2 cellular contexts compared by ENCODE assay signal in the genomic region with DNA sequence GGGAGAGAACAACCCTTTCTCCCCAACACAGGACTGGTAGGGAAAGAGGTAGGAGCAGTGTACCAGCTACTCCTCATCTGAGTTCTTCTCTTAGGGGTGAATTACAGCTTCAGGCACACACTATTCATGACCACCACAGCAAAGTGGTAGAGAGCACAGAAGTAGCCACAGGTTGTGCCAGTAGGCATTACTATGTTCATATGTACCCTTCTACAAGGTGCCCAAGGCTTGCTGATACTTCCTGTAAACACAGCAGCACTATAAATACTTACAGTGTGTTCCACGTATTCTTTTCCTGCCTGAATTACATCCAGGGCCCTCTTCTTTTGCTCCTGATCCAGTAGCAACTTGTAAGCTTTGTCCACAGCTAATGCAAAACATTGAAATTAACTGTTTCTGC.
TF ChIP-seq lines count a peak whose summit lies in the region.

No MANE protein-coding gene starts in this region.

TF ChIP-seq in HCT116, 20 proteins besides CTCF, POLR2A, EP300 and RAD21:
- TF ChIP-seq SP1 (IDR thresholded peaks at IDR 0.05; ENCODE audit: low read depth) (no peak), ELF1 (IDR thresholded peaks at IDR 0.05; ENCODE audit: borderline replicate concordance, low read depth) (no peak), TCF7L2 (IDR thresholded peaks at IDR 0.05; ENCODE audit: borderline replicate concordance, extremely low read depth, insufficient read depth, insufficient read length) (no peak), SRF (IDR thresholded peaks at IDR 0.05; ENCODE audit: low read depth) (no peak), CEBPB (IDR thresholded peaks at IDR 0.05; ENCODE audit: low read depth) (no peak), EZH2 (IDR thresholded peaks at IDR 0.05) (no peak), EGR1 (IDR thresholded peaks at IDR 0.05; ENCODE audit: low read depth) (no peak), POLR2AphosphoS5 (IDR thresholded peaks at IDR 0.05; ENCODE audit: low read depth, low read length) (no peak)

TF ChIP-seq in K562, 482 proteins besides CTCF, POLR2A, EP300 and RAD21:
- TF ChIP-seq RBM34 (IDR thresholded peaks at IDR 0.05; ENCODE audit: borderline replicate concordance, insufficient read depth, low read length) (no peak), BRD9 (IDR thresholded peaks at IDR 0.05; ENCODE audit: low read depth, partially characterized antibody) (no peak), ZNF76 (CRISPR knock-in tag; IDR thresholded peaks at IDR 0.05; ENCODE audit: borderline replicate concordance) (no peak), CREM (IDR thresholded peaks at IDR 0.05; ENCODE audit: low read depth) (no peak), DPF2 (IDR thresholded peaks at IDR 0.05) (no peak), TAF15 (IDR thresholded peaks at IDR 0.05; ENCODE audit: low read depth, low read length) (no peak), KDM1A (IDR thresholded peaks at IDR 0.05) (no peak), ZNF780A (CRISPR knock-in tag; IDR thresholded peaks at IDR 0.05) (no peak), ZNF184 (CRISPR knock-in tag; IDR thresholded peaks at IDR 0.05) (no peak), WHSC1 (IDR thresholded peaks at IDR 0.05; ENCODE audit: low read length) (no peak), NRF1 (conservative IDR thresholded peaks at IDR 0.05 in 1 of 2, IDR thresholded peaks at IDR 0.05 in 1 of 2) (no peak), NFIX (CRISPR knock-in tag; IDR thresholded peaks at IDR 0.05; ENCODE audit: low read depth) (no peak), KLF1 (tag; IDR thresholded peaks at IDR 0.05) (no peak), SIX5 (IDR thresholded peaks at IDR 0.05; ENCODE audit: borderline replicate concordance in 1 of 2, insufficient read depth in 1 of 2, low read depth in 1 of 2, low read length in 2 of 2) (no peak)
- TF ChIP-seq, protein P1, sequence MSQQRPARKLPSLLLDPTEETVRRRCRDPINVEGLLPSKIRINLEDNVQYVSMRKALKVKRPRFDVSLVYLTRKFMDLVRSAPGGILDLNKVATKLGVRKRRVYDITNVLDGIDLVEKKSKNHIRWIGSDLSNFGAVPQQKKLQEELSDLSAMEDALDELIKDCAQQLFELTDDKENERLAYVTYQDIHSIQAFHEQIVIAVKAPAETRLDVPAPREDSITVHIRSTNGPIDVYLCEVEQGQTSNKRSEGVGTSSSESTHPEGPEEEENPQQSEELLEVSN (IDR thresholded peaks at IDR 0.05; ENCODE audit: borderline replicate concordance in 1 of 2, extremely low read depth in 1 of 2, insufficient read depth in 1 of 2, insufficient read length in 1 of 2, low read depth in 1 of 2, low read length in 1 of 2, poor library complexity in 1 of 2, severe bottlenecking in 1 of 2), result no peak
- TF ChIP-seq, protein P2, sequence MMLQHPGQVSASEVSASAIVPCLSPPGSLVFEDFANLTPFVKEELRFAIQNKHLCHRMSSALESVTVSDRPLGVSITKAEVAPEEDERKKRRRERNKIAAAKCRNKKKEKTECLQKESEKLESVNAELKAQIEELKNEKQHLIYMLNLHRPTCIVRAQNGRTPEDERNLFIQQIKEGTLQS (IDR thresholded peaks at IDR 0.05), result no peak
- TF ChIP-seq, protein P2 (CRISPR knock-in tag; conservative IDR thresholded peaks at IDR 0.05), result no peak
- TF ChIP-seq, protein P3, sequence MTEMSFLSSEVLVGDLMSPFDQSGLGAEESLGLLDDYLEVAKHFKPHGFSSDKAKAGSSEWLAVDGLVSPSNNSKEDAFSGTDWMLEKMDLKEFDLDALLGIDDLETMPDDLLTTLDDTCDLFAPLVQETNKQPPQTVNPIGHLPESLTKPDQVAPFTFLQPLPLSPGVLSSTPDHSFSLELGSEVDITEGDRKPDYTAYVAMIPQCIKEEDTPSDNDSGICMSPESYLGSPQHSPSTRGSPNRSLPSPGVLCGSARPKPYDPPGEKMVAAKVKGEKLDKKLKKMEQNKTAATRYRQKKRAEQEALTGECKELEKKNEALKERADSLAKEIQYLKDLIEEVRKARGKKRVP (CRISPR knock-in tag; IDR thresholded peaks at IDR 0.05), result no peak
- TF ChIP-seq, protein P4, sequence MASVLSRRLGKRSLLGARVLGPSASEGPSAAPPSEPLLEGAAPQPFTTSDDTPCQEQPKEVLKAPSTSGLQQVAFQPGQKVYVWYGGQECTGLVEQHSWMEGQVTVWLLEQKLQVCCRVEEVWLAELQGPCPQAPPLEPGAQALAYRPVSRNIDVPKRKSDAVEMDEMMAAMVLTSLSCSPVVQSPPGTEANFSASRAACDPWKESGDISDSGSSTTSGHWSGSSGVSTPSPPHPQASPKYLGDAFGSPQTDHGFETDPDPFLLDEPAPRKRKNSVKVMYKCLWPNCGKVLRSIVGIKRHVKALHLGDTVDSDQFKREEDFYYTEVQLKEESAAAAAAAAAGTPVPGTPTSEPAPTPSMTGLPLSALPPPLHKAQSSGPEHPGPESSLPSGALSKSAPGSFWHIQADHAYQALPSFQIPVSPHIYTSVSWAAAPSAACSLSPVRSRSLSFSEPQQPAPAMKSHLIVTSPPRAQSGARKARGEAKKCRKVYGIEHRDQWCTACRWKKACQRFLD (CRISPR knock-in tag; IDR thresholded peaks at IDR 0.05), result no peak
- TF ChIP-seq, protein P5, sequence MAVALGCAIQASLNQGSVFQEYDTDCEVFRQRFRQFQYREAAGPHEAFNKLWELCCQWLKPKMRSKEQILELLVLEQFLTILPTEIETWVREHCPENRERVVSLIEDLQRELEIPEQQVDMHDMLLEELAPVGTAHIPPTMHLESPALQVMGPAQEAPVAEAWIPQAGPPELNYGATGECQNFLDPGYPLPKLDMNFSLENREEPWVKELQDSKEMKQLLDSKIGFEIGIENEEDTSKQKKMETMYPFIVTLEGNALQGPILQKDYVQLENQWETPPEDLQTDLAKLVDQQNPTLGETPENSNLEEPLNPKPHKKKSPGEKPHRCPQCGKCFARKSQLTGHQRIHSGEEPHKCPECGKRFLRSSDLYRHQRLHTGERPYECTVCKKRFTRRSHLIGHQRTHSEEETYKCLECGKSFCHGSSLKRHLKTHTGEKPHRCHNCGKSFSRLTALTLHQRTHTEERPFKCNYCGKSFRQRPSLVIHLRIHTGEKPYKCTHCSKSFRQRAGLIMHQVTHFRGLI (CRISPR knock-in tag; IDR thresholded peaks at IDR 0.05), result no peak
